In genomic region chr17:44767493-44767892, GRCh38 we compare ENCODE assay signal across 1 cellular context.
TF ChIP-seq lines count a peak whose summit lies in the region.

No MANE protein-coding gene starts in this region.

TF ChIP-seq in K562, 482 proteins besides CTCF, POLR2A, EP300 and RAD21:
- TF ChIP-seq CBFA2T3 (IDR thresholded peaks at IDR 0.05) (peak; percentile 60), PHF20 (IDR thresholded peaks at IDR 0.05; ENCODE audit: partially characterized antibody) (no peak), CHD2 (IDR thresholded peaks at IDR 0.05; ENCODE audit: low read depth, low read length) (no peak), ZNF589 (CRISPR knock-in tag; IDR thresholded peaks at IDR 0.05; ENCODE audit: low read depth) (no peak), CBFA2T2 (conservative IDR thresholded peaks at IDR 0.05) (peak; percentile 40), TRIM24 (IDR thresholded peaks at IDR 0.05) (0 out of 4 replicates have a peak, but pooled peaks of 1 of the 2 experiments have one; percentile 13), SPI1 (IDR thresholded peaks at IDR 0.05; ENCODE audit: borderline replicate concordance, low read depth, low read length) (peak; percentile 84), TFAP4 (CRISPR knock-in tag; IDR thresholded peaks at IDR 0.05; ENCODE audit: borderline replicate concordance) (peak; percentile 79), KLF16 (IDR thresholded peaks at IDR 0.05) (peak; percentile 69)
TF ChIP-seq in K562: peak in this region for 6.
